Comparison of ENCODE assay signal across 1 cellular context in the genomic region with DNA sequence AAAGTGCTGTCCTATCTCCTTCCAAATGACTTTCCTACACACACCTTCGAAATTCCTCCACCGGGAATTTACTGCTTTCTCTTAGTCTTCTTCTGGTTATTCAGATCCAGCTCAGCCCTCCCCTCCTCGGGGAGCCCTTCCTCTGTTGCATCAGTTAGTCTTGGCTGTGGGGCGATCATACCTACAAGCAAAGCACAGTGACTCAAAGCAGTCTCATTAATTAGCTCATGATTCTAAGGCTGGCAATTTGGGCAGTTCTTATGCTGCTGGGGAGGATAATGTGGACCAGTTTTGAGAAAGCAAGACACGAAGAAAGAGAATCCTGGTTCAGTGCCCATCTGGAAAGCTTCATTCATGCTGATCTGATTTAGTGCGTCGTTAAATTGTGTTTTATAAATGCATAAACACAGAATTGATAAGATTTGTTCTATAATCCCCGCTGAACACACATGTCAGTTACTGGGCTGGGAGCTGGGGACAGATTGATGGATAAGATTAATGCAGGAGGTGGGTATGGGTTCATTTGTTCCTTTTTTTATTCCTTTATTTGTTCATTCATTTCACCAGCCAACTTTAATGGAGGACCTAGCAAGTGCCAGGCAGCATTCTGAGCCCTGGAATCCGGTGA.
TF ChIP-seq lines count a peak whose summit lies in the region.

No MANE protein-coding gene starts in this region.

TF ChIP-seq in GM23338, 12 proteins besides CTCF, POLR2A, EP300 and RAD21 (continued from another document):
- TF ChIP-seq NANOG (IDR thresholded peaks at IDR 0.05; ENCODE audit: borderline replicate concordance) (no peak), EZH2 (IDR thresholded peaks at IDR 0.05; ENCODE audit: low read depth, unreplicated experiment) (no peak), JUNB (IDR thresholded peaks at IDR 0.05; ENCODE audit: unreplicated experiment) (no peak), ZNF114 (CRISPR knock-in tag; IDR thresholded peaks at IDR 0.05) (no peak), CREB1 (CRISPR knock-in tag; IDR thresholded peaks at IDR 0.05; ENCODE audit: low read depth) (no peak), ZNF331 (CRISPR knock-in tag; IDR thresholded peaks at IDR 0.05; ENCODE audit: low read depth) (no peak), POLR2AphosphoS5 (IDR thresholded peaks at IDR 0.05; ENCODE audit: low read depth) (no peak), EZH2phosphoT487 (IDR thresholded peaks at IDR 0.05; ENCODE audit: unreplicated experiment) (no peak)
- TF ChIP-seq, protein P1, sequence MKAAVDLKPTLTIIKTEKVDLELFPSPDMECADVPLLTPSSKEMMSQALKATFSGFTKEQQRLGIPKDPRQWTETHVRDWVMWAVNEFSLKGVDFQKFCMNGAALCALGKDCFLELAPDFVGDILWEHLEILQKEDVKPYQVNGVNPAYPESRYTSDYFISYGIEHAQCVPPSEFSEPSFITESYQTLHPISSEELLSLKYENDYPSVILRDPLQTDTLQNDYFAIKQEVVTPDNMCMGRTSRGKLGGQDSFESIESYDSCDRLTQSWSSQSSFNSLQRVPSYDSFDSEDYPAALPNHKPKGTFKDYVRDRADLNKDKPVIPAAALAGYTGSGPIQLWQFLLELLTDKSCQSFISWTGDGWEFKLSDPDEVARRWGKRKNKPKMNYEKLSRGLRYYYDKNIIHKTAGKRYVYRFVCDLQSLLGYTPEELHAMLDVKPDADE (IDR thresholded peaks at IDR 0.05), result no peak
- TF ChIP-seq, protein P2, sequence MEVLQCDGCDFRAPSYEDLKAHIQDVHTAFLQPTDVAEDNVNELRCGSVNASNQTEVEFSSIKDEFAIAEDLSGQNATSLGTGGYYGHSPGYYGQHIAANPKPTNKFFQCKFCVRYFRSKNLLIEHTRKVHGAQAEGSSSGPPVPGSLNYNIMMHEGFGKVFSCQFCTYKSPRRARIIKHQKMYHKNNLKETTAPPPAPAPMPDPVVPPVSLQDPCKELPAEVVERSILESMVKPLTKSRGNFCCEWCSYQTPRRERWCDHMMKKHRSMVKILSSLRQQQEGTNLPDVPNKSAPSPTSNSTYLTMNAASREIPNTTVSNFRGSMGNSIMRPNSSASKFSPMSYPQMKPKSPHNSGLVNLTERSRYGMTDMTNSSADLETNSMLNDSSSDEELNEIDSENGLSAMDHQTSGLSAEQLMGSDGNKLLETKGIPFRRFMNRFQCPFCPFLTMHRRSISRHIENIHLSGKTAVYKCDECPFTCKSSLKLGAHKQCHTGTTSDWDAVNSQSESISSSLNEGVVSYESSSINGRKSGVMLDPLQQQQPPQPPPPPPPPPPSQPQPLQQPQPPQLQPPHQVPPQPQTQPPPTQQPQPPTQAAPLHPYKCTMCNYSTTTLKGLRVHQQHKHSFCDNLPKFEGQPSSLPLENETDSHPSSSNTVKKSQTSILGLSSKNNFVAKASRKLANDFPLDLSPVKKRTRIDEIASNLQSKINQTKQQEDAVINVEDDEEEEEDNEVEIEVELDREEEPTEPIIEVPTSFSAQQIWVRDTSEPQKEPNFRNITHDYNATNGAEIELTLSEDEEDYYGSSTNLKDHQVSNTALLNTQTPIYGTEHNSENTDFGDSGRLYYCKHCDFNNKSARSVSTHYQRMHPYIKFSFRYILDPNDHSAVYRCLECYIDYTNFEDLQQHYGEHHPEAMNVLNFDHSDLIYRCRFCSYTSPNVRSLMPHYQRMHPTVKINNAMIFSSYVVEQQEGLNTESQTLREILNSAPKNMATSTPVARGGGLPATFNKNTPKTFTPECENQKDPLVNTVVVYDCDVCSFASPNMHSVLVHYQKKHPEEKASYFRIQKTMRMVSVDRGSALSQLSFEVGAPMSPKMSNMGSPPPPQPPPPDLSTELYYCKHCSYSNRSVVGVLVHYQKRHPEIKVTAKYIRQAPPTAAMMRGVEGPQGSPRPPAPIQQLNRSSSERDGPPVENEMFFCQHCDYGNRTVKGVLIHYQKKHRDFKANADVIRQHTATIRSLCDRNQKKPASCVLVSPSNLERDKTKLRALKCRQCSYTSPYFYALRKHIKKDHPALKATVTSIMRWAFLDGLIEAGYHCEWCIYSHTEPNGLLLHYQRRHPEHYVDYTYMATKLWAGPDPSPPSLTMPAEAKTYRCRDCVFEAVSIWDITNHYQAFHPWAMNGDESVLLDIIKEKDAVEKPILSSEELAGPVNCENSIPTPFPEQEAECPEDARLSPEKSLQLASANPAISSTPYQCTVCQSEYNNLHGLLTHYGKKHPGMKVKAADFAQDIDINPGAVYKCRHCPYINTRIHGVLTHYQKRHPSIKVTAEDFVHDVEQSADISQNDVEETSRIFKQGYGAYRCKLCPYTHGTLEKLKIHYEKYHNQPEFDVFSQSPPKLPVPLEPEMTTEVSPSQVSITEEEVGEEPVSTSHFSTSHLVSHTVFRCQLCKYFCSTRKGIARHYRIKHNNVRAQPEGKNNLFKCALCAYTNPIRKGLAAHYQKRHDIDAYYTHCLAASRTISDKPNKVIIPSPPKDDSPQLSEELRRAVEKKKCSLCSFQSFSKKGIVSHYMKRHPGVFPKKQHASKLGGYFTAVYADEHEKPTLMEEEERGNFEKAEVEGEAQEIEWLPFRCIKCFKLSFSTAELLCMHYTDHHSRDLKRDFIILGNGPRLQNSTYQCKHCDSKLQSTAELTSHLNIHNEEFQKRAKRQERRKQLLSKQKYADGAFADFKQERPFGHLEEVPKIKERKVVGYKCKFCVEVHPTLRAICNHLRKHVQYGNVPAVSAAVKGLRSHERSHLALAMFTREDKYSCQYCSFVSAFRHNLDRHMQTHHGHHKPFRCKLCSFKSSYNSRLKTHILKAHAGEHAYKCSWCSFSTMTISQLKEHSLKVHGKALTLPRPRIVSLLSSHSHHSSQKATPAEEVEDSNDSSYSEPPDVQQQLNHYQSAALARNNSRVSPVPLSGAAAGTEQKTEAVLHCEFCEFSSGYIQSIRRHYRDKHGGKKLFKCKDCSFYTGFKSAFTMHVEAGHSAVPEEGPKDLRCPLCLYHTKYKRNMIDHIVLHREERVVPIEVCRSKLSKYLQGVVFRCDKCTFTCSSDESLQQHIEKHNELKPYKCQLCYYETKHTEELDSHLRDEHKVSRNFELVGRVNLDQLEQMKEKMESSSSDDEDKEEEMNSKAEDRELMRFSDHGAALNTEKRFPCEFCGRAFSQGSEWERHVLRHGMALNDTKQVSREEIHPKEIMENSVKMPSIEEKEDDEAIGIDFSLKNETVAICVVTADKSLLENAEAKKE (CRISPR knock-in tag; IDR thresholded peaks at IDR 0.05), result no peak
- TF ChIP-seq, protein P3, sequence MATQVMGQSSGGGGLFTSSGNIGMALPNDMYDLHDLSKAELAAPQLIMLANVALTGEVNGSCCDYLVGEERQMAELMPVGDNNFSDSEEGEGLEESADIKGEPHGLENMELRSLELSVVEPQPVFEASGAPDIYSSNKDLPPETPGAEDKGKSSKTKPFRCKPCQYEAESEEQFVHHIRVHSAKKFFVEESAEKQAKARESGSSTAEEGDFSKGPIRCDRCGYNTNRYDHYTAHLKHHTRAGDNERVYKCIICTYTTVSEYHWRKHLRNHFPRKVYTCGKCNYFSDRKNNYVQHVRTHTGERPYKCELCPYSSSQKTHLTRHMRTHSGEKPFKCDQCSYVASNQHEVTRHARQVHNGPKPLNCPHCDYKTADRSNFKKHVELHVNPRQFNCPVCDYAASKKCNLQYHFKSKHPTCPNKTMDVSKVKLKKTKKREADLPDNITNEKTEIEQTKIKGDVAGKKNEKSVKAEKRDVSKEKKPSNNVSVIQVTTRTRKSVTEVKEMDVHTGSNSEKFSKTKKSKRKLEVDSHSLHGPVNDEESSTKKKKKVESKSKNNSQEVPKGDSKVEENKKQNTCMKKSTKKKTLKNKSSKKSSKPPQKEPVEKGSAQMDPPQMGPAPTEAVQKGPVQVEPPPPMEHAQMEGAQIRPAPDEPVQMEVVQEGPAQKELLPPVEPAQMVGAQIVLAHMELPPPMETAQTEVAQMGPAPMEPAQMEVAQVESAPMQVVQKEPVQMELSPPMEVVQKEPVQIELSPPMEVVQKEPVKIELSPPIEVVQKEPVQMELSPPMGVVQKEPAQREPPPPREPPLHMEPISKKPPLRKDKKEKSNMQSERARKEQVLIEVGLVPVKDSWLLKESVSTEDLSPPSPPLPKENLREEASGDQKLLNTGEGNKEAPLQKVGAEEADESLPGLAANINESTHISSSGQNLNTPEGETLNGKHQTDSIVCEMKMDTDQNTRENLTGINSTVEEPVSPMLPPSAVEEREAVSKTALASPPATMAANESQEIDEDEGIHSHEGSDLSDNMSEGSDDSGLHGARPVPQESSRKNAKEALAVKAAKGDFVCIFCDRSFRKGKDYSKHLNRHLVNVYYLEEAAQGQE (IDR thresholded peaks at IDR 0.05; ENCODE audit: unreplicated experiment), result no peak
TF ChIP-seq in GM23338: peak in this region for 0.
